ENCODE assay signal across 10 cellular contexts in the genomic region with DNA sequence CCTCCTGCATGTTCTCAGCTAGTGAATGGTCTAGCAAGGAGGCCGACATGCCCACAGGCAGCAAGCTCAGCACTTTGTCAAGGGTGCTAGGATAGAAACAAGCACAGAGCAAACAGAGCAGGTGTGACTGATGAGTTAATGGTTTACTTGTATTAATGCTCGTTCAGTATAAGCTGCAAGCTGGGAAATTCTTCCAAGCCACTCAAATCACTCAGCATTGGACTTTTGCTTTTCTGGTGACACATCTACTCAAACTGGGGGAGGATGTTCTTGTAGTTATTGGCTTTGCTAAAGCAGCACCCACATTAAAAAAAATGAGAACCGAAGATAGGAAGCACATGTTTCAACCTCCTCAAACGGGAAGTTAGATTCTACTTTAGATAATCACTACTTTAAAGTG. TPM values are rescaled to one million over a fixed set of nuclear protein-coding genes. Genes with fewer than 3 reads are reported as not detected.
DNase-seq lines count a peak whose midpoint lies in the region; ATAC-seq and TF ChIP-seq lines count a peak whose summit lies in the region.
"Had no signal": no experiment of that assay in that cellular context is flagged by ENCODE, and none has a peak within 500 bp of the region (broad histone marks: within the 10 kb centered on the region; RNA-seq: fewer than 3 reads in every experiment).

No MANE protein-coding gene starts in this region.

- no TSS peak for BruUV-seq in A673 (replicated peaks; lab: Mats Ljungman, UMichigan)

- intact Hi-C loops in A673 (cut with micrococcal nuclease; ENCODE audit: unreplicated experiment): no loop called here

- POLR2A ChIA-PET in A673 (lab: Charles Lee; ENCODE audit: low non-redundant PET): no interaction called here

- no peak for TF ChIP-seq CTCF in A673 (conservative IDR thresholded peaks at IDR 0.05; ENCODE audit: low read depth, low read length)

- no peaks in the 10 kb centered on the region for H3K9me3 ChIP-seq in A673 (ENCODE audit: low read depth, low read length, poor library complexity, severe bottlenecking)

- no peak overlapping the region for H3K4me3 ChIP-seq in A673 (ENCODE audit: low read depth, low read length, poor library complexity, severe bottlenecking)
- H3K4me3 ChIP-seq: cardiac muscle cell, K562 had no signal

- peaks cover 11% of the 10 kb centered on the region for H3K4me1 ChIP-seq in A673 (ENCODE audit: insufficient read depth, low read length, poor library complexity, severe bottlenecking)

- DNase-seq in HK-2 (ENCODE audit: unreplicated experiment) (peak; percentile 42), germinal center (ENCODE audit: low spot score) (peak; percentile 15), NCI-H446 treated with DMSO at 0.1 percent for 48 hours (lab: John Stamatoyannopoulos, UW) (no peak), dermis blood vessel endothelial cell (no peak), A673 (ENCODE audit: low spot score) (no peak)

- ATAC-seq in GM18498 (IDR thresholded peaks at IDR 0.05; ENCODE audit: unreplicated experiment) (peak; percentile 72), GM21447 (IDR thresholded peaks at IDR 0.05; ENCODE audit: unreplicated experiment) (peak; percentile 76), SK-N-SH treated with all-trans-retinoic acid at 6 μM for 48 hours (no peak)
- ATAC-seq: K562 had no signal

- no peaks in the 10 kb centered on the region for H3K27me3 ChIP-seq in A673 (replicated peaks; ENCODE audit: insufficient read depth, low read depth, low read length, poor library complexity)
- H3K27me3 ChIP-seq: cardiac muscle cell had no signal

- CTCF ChIA-PET in A673 (lab: Charles Lee): no interaction called here

- no peak overlapping the region for H3K27ac ChIP-seq in A673 (ENCODE audit: low read depth, low read length, poor library complexity, severe bottlenecking)
- H3K27ac ChIP-seq: cardiac muscle cell had no signal

- no peaks in the 10 kb centered on the region for H3K36me3 ChIP-seq in A673 (ENCODE audit: insufficient read depth, low read length, poor library complexity, severe bottlenecking)
- H3K36me3 ChIP-seq: cardiac muscle cell had no signal

TF ChIP-seq in SK-N-SH treated with all-trans-retinoic acid at 6 μM for 48 hours, 23 proteins besides CTCF, POLR2A, EP300 and RAD21:
- TF ChIP-seq ARNTL (CRISPR knock-in tag; IDR thresholded peaks at IDR 0.05; ENCODE audit: borderline replicate concordance, low read depth) (no peak), BACH2 (CRISPR knock-in tag; IDR thresholded peaks at IDR 0.05; ENCODE audit: borderline replicate concordance) (no peak), ZFP30 (CRISPR knock-in tag; IDR thresholded peaks at IDR 0.05) (no peak), OSR1 (CRISPR knock-in tag; IDR thresholded peaks at IDR 0.05) (no peak), ISL1 (CRISPR knock-in tag; IDR thresholded peaks at IDR 0.05) (no peak), PPARA (CRISPR knock-in tag; IDR thresholded peaks at IDR 0.05; ENCODE audit: borderline replicate concordance) (no peak), ZFP3 (CRISPR knock-in tag; IDR thresholded peaks at IDR 0.05) (no peak), ZNF8 (CRISPR knock-in tag; IDR thresholded peaks at IDR 0.05) (no peak), ZNF565 (CRISPR knock-in tag; conservative IDR thresholded peaks at IDR 0.05; ENCODE audit: low read depth) (no peak), GLIS3 (CRISPR knock-in tag; IDR thresholded peaks at IDR 0.05) (no peak), SNAI2 (CRISPR knock-in tag; IDR thresholded peaks at IDR 0.05) (no peak), ESRRG (CRISPR knock-in tag; IDR thresholded peaks at IDR 0.05) (no peak)

RNA-seq across cellular contexts. Expression of a gene that starts 43.1 kb away (rescaled TPM):
- total RNA-seq in dermis blood vessel endothelial cell: 158 and 173 TPM in 2 replicates
- 5.6 and 6.6 TPM in 2 replicates for total RNA-seq in A673 (2021)

Comparison
In these comparisons a context has a peak if more than half of its experiments do, and no peak if none do; other contexts are left out.
1. DNase-seq: peak in HK-2 (single experiment) and germinal center (single experiment); none in NCI-H446 treated with DMSO at 0.1 percent for 48 hours (single experiment), dermis blood vessel endothelial cell (single experiment) and A673 (single experiment).
2. RNA of a gene that starts 43.1 kb away (total RNA-seq): 158 to 173 TPM in dermis blood vessel endothelial cell; 5.6 to 6.6 TPM in A673; every median in the first group is over 10 times any median in the second.